36 cellular contexts compared by ENCODE assay signal in the genomic region with DNA sequence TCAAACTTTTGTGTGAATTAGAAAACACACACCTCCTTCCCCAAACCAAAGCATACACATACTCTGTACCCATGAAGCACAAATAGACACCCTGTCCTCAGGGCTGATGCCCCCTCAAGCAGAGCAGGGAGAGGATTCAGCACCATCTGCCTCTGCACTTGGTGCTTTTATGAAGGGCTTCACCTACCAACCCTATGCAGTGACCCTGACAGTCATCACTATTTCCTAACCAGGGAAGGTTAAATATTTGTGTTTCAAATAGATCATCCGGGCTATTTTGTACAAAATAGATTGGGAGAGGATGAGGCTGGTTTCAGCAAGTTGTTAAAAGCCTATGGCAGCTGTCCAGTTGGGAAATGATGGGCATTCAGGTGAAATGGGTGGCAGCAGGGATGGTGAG.
"Had no signal": no experiment of that assay in that cellular context is flagged by ENCODE, and none has a peak within 500 bp of the region (broad histone marks: within the 10 kb centered on the region; RNA-seq: fewer than 3 reads in every experiment).

No MANE protein-coding gene starts in this region.

- H3K27me3 ChIP-seq: adrenal gland, body of pancreas, brain microvascular endothelial cell, breast epithelium had no signal

- H3K9me3 Mint-ChIP-seq: activated B cell treated with CpG ODN at 0.5 μM for 24 hours; activated naive CD4-positive, alpha-beta T cell treated with anti-CD3 and anti-CD28 coated beads, Interleukin-2, amount 10 ng/mL, durations not matched to agents 7 days and 5 days; activated T-helper 2 cell treated with anti-CD3 and anti-CD28 coated beads, Interferon-gamma antibody, Interleukin-2, Interleukin-4, amounts not matched to agents 10 μg/mL and 5 μg/mL and 100 μg/mL, durations not matched to agents 14 hours and 24 hours and 36 hours; central memory CD8-positive, alpha-beta T cell; T-helper 1 cell treated with Interleukin-12 subunit alpha and Interleukin-12 subunit beta and Interleukin-4 antibody, amounts not matched to agents 30 μg/mL and 1 μg/mL, for 36 hours; T-helper 2 cell treated with Interferon-gamma antibody and Interleukin-4, amounts not matched to agents 5 μg/mL and 100 μg/mL, for 36 hours had no signal

- H3K36me3 Mint-ChIP-seq: activated CD8-positive, alpha-beta memory T cell treated with anti-CD3 and anti-CD28 coated beads, Interleukin-2, amount 10 ng/mL, durations not matched to agents 7 days and 5 days; activated naive CD4-positive, alpha-beta T cell treated with anti-CD3 and anti-CD28 coated beads, Interleukin-2, amount 10 ng/mL, durations not matched to agents 7 days and 5 days; activated naive CD4-positive, alpha-beta T cell treated with anti-CD3 and anti-CD28 coated beads, Interleukin-2, amount 50 U/mL, for 24 hours; activated naive CD8-positive, alpha-beta T cell had no signal

- H3K27ac ChIP-seq: adrenal gland, body of pancreas, brain microvascular endothelial cell, breast epithelium, VCaP had no signal

- H3K27me3 Mint-ChIP-seq: activated CD4-positive, alpha-beta T cell treated with anti-CD3 and anti-CD28 coated beads, Interleukin-2, amount 10 ng/mL, durations not matched to agents 24 days and 14 days had no signal

- ATAC-seq: activated CD8-positive, alpha-beta memory T cell treated with anti-CD3 and anti-CD28 coated beads, Interleukin-2, amount 10 ng/mL, durations not matched to agents 7 days and 5 days; activated CD8-positive, alpha-beta T cell treated with anti-CD3 and anti-CD28 coated beads, Interleukin-2, amount 10 ng/mL, durations not matched to agents 7 days and 5 days; body of pancreas had no signal

- H3K27ac Mint-ChIP-seq: activated B cell treated with CpG ODN at 0.5 μM for 24 hours; activated CD4-positive, alpha-beta memory T cell treated with anti-CD3 and anti-CD28 coated beads, Interleukin-2, amount 10 ng/mL, durations not matched to agents 7 days and 5 days; activated CD4-positive, alpha-beta T cell treated with anti-CD3 and anti-CD28 coated beads, Interleukin-2, amount 10 ng/mL, durations not matched to agents 24 days and 14 days; activated CD8-positive, alpha-beta memory T cell treated with anti-CD3 and anti-CD28 coated beads, Interleukin-2, amount 10 ng/mL, durations not matched to agents 7 days and 5 days; activated CD8-positive, alpha-beta T cell treated with anti-CD3 and anti-CD28 coated beads, Interleukin-2, amount 10 ng/mL, durations not matched to agents 7 days and 5 days; activated naive CD4-positive, alpha-beta T cell treated with anti-CD3 and anti-CD28 coated beads, Interleukin-2, amount 10 ng/mL, durations not matched to agents 7 days and 5 days; activated naive CD4-positive, alpha-beta T cell treated with anti-CD3 and anti-CD28 coated beads, Interleukin-2, amount 50 U/mL, for 24 hours; activated naive CD8-positive, alpha-beta T cell; activated T-cell treated with anti-CD3 and anti-CD28 coated beads, Interleukin-2, amount 50 U/mL, for 24 hours; activated T-helper 2 cell treated with anti-CD3 and anti-CD28 coated beads, Interferon-gamma antibody, Interleukin-2, Interleukin-4, amounts not matched to agents 10 μg/mL and 5 μg/mL and 100 μg/mL, durations not matched to agents 14 hours and 24 hours and 36 hours; T-helper 1 cell treated with Interleukin-12 subunit alpha and Interleukin-12 subunit beta and Interleukin-4 antibody, amounts not matched to agents 30 μg/mL and 1 μg/mL, for 36 hours; T-helper 2 cell treated with Interferon-gamma antibody and Interleukin-4, amounts not matched to agents 5 μg/mL and 100 μg/mL, for 36 hours had no signal

- DNase-seq: activated B cell treated with CpG ODN at 0.5 μM for 24 hours; activated CD4-positive, alpha-beta memory T cell treated with anti-CD3 and anti-CD28 coated beads, Interleukin-2, amount 10 ng/mL, durations not matched to agents 7 days and 5 days; activated CD4-positive, alpha-beta T cell treated with anti-CD3 and anti-CD28 coated beads for 4 hours; activated CD4-positive, alpha-beta T cell treated with anti-CD3 and anti-CD28 coated beads, Interleukin-2, amount 10 ng/mL, durations not matched to agents 24 days and 14 days; activated CD4-positive, alpha-beta T cell treated with anti-CD3 and anti-CD28 coated beads, Interleukin-2, amount 50 U/mL, for 1 hour; activated CD4-positive, alpha-beta T cell treated with anti-CD3 and anti-CD28 coated beads, Interleukin-2, amount 50 U/mL, for 4 hours; activated CD4-positive, CD25-positive, alpha-beta regulatory T cell treated with anti-CD3 and anti-CD28 coated beads, Interleukin-2, amount 50 U/mL, for 72 hours; activated CD8-positive, alpha-beta memory T cell treated with anti-CD3 and anti-CD28 coated beads for 24 hours; activated CD8-positive, alpha-beta memory T cell treated with anti-CD3 and anti-CD28 coated beads, Interleukin-2, amount 10 ng/mL, durations not matched to agents 7 days and 5 days; activated CD8-positive, alpha-beta memory T cell treated with anti-CD3 and anti-CD28 coated beads, Interleukin-2, amount 50 U/mL, for 48 hours; activated CD8-positive, alpha-beta T cell treated with anti-CD3 and anti-CD28 coated beads, Interleukin-2, amount 10 ng/mL, durations not matched to agents 7 days and 5 days; activated effector memory CD4-positive, alpha-beta T cell treated with Interleukin-2 at 50 U/mL for 16 hours; activated gamma-delta T cell; activated naive CD4-positive, alpha-beta T cell treated with anti-CD3 and anti-CD28 coated beads, Interleukin-2, amount 10 ng/mL, durations not matched to agents 7 days and 5 days; activated naive CD4-positive, alpha-beta T cell treated with Interleukin-2 at 50 U/mL for 16 hours; activated T-cell treated with anti-CD3 and anti-CD28 coated beads, Interleukin-2, amount 50 U/mL, for 24 hours; activated T-cell treated with anti-CD3 and anti-CD28 coated beads, Interleukin-2, amount 50 U/mL, for 48 hours; adrenal gland; amniotic stem cell; aorta; body of pancreas; brain microvascular endothelial cell; cerebellar nuclear complex; T-helper 1 cell; T-helper 2 cell; T-helper 9 cell had no signal

- H3K4me1 ChIP-seq: breast epithelium had no signal

- H3K4me1 Mint-ChIP-seq: activated B cell treated with CpG ODN at 0.5 μM for 24 hours; activated CD4-positive, alpha-beta memory T cell treated with anti-CD3 and anti-CD28 coated beads, Interleukin-2, amount 10 ng/mL, durations not matched to agents 7 days and 5 days; activated CD4-positive, alpha-beta T cell treated with anti-CD3 and anti-CD28 coated beads, Interleukin-2, amount 10 ng/mL, durations not matched to agents 24 days and 14 days; activated CD8-positive, alpha-beta memory T cell treated with anti-CD3 and anti-CD28 coated beads, Interleukin-2, amount 10 ng/mL, durations not matched to agents 7 days and 5 days; activated naive CD4-positive, alpha-beta T cell treated with anti-CD3 and anti-CD28 coated beads, Interleukin-2, amount 10 ng/mL, durations not matched to agents 7 days and 5 days; activated naive CD4-positive, alpha-beta T cell treated with anti-CD3 and anti-CD28 coated beads, Interleukin-2, amount 50 U/mL, for 24 hours; central memory CD8-positive, alpha-beta T cell had no signal

- H3K4me3 Mint-ChIP-seq: activated B cell treated with CpG ODN at 0.5 μM for 24 hours; activated CD4-positive, alpha-beta memory T cell treated with anti-CD3 and anti-CD28 coated beads, Interleukin-2, amount 10 ng/mL, durations not matched to agents 7 days and 5 days; activated CD4-positive, alpha-beta T cell treated with anti-CD3 and anti-CD28 coated beads, Interleukin-2, amount 10 ng/mL, durations not matched to agents 24 days and 14 days; activated CD8-positive, alpha-beta memory T cell treated with anti-CD3 and anti-CD28 coated beads, Interleukin-2, amount 10 ng/mL, durations not matched to agents 7 days and 5 days; activated CD8-positive, alpha-beta T cell treated with anti-CD3 and anti-CD28 coated beads, Interleukin-2, amount 10 ng/mL, durations not matched to agents 7 days and 5 days; activated naive CD4-positive, alpha-beta T cell treated with anti-CD3 and anti-CD28 coated beads, Interleukin-2, amount 10 ng/mL, durations not matched to agents 7 days and 5 days; activated naive CD4-positive, alpha-beta T cell treated with anti-CD3 and anti-CD28 coated beads, Interleukin-2, amount 50 U/mL, for 24 hours; activated naive CD8-positive, alpha-beta T cell; activated T-cell treated with anti-CD3 and anti-CD28 coated beads, Interleukin-2, amount 50 U/mL, for 24 hours; central memory CD8-positive, alpha-beta T cell; T-helper 1 cell treated with Interleukin-12 subunit alpha and Interleukin-12 subunit beta and Interleukin-4 antibody, amounts not matched to agents 30 μg/mL and 1 μg/mL, for 36 hours; T-helper 2 cell treated with Interferon-gamma antibody and Interleukin-4, amounts not matched to agents 5 μg/mL and 100 μg/mL, for 36 hours had no signal

- H3K9me3 ChIP-seq: adrenal gland, body of pancreas, breast epithelium had no signal

- FAIRE-seq: astrocyte, TTC549 had no signal
